10 cellular contexts compared by ENCODE assay signal in the genomic region with DNA sequence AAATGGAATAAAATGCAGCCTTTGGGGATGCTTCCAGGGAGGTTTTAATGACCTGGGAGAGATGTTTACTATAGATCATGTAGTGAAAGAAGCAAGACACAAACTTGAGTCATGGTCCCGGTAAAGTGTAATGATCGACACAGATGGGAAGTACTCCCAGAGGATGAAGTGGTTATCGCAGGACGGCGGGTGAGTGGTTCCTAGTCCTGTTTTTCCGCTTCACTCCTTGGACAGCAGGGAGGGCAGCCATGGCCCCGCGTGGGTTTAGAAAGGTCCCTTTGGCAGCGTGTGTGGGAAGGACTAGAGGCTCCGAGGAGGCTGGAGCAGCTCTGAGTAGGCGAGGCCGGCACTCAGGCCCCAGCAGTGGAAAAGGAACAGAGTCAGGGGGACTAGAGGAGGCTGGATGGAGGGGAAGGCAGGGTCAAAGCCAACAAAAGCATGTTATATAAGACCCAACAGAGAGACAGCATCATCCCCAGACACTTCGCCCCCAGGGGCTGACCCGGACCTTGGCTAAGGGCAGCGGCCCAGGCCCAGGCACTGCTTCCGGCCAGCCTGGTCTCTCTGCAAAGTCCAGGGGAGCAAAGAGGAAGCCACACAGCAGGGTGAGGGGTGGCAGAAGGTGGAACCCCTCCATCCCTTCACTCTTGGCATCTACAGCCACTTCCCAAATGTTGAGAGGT. TPM values are rescaled to one million over a fixed set of nuclear protein-coding genes. Genes with fewer than 3 reads are reported as not detected.
A peak's percentile ranks its signal among the peaks of the same experiment; 100 is the strongest.
DNase-seq lines count a peak whose midpoint lies in the region; ATAC-seq and TF ChIP-seq lines count a peak whose summit lies in the region.
"Had no signal": no experiment of that assay in that cellular context is flagged by ENCODE, and none has a peak within 500 bp of the region (broad histone marks: within the 10 kb centered on the region; RNA-seq: fewer than 3 reads in every experiment).

No MANE protein-coding gene starts in this region.

- H3K4me1 ChIP-seq in ACC112 (ENCODE audit: control insufficient read depth, insufficient read depth, low read length, unreplicated experiment) (peaks cover 82% of the 10 kb centered on the region), PC-3 (ENCODE audit: insufficient read depth, low read length) (peaks cover 74% of the 10 kb centered on the region), muscle layer of duodenum (ENCODE audit: control insufficient read depth in 1 of 2, insufficient read depth in 2 of 2, low read length in 2 of 2) (peaks cover 29 to 47% of the 10 kb centered on the region in 2 donors)

- POLR2A ChIA-PET in PC-3 (lab: Charles Lee; ENCODE audit: unreplicated experiment), result no interaction called here

- peaks cover 10% of the 10 kb centered on the region for H3F3A ChIP-seq in PC-3 (ENCODE audit: low read length, unreplicated experiment)

- H3K4me3 ChIP-seq in ACC112 (ENCODE audit: low read depth, low read length), result peak overlapping the region; percentile 46
- peak overlapping the region; percentile 55 for H3K4me3 ChIP-seq in PC-3 (ENCODE audit: low read length)
- peak overlapping the region in 1 of 2 donors; percentile 7 for H3K4me3 ChIP-seq in muscle layer of duodenum (ENCODE audit: low read depth in 1 of 2, low read length in 2 of 2)

- TF ChIP-seq CTCF in PC-3 (conservative IDR thresholded peaks at IDR 0.05; ENCODE audit: low read depth, low read length), result no peak
- TF ChIP-seq CTCF in endothelial cell (IDR thresholded peaks at IDR 0.05; ENCODE audit: unreplicated experiment), result no peak

- CTCF ChIA-PET in PC-3 (lab: Charles Lee), result no interaction called here

- peak overlapping the region; percentile 70 for H3K4me3 Mint-ChIP-seq in endothelial cell (ENCODE audit: unreplicated experiment)

- H3K27me3 Mint-ChIP-seq in endothelial cell (ENCODE audit: unreplicated experiment), result peaks cover 14% of the 10 kb centered on the region

- ATAC-seq in PC-3 (peak; percentile 21), GM19035 (IDR thresholded peaks at IDR 0.05; ENCODE audit: unreplicated experiment) (no peak), HG02840 (IDR thresholded peaks at IDR 0.05; ENCODE audit: low FRiP score, unreplicated experiment) (no peak)

- H3K9me3 ChIP-seq in PC-3 (ENCODE audit: low read length), result no peaks in the 10 kb centered on the region
- H3K9me3 ChIP-seq in muscle layer of duodenum (ENCODE audit: control insufficient read depth in 1 of 2, low read length in 2 of 2), result no peaks in the 10 kb centered on the region

- no peaks in the 10 kb centered on the region for H3K9me3 Mint-ChIP-seq in endothelial cell (ENCODE audit: unreplicated experiment)

- DNase-seq in PC-3 (peak; percentile 83), endothelial cell (ENCODE audit: low spot score) (no peak), AG20443 (ENCODE audit: low spot score) (no peak), anterior cingulate cortex (lab: John Stamatoyannopoulos, UW) (no peak)
- DNase-seq: C1 segment of cervical spinal cord, Karpas-422 had no signal

- H3K9ac ChIP-seq in PC-3 (ENCODE audit: low read length), result peak overlapping the region; percentile 66

- peak overlapping the region; percentile 97 for H3K27ac Mint-ChIP-seq in endothelial cell (ENCODE audit: unreplicated experiment)

- intact Hi-C loops in PC-3 (cut with micrococcal nuclease), result loop anchor here (2.0 kb wide), 1 partner anchor 16 kb away; no protein-coding TSS in a partner anchor

- H2AFZ ChIP-seq in ACC112 (ENCODE audit: low read length, unreplicated experiment), result no peak overlapping the region
- H2AFZ ChIP-seq in PC-3 (ENCODE audit: low read length), result no peak overlapping the region

- H3K4me2 ChIP-seq in PC-3 (ENCODE audit: low read length), result peak overlapping the region; percentile 79

- H3K4me1 Mint-ChIP-seq in endothelial cell (ENCODE audit: unreplicated experiment), result peaks cover 60% of the 10 kb centered on the region

- peaks cover 35% of the 10 kb centered on the region for H3K36me3 Mint-ChIP-seq in endothelial cell (ENCODE audit: low read depth, unreplicated experiment)

- H3K27ac ChIP-seq in ACC112 (ENCODE audit: low read depth, low read length) (peak overlapping the region; percentile 90), PC-3 (ENCODE audit: low read length) (peak overlapping the region; percentile 94), muscle layer of duodenum (ENCODE audit: low read length) (peak overlapping the region; percentile 85)

- H3K79me2 ChIP-seq in ACC112 (ENCODE audit: control insufficient read depth, insufficient read depth, low read length, unreplicated experiment) (peaks cover 95% of the 10 kb centered on the region), PC-3 (ENCODE audit: low read length) (peaks cover 92% of the 10 kb centered on the region)

- H3K9me2 ChIP-seq in PC-3 (replicated peaks; ENCODE audit: low read length), result no peaks in the 10 kb centered on the region

- no peaks in the 10 kb centered on the region for H4K20me1 ChIP-seq in PC-3 (ENCODE audit: low read length)

- H3K36me3 ChIP-seq in ACC112 (ENCODE audit: insufficient read depth, low read length) (peaks cover 25% of the 10 kb centered on the region; the same call in 1 of the 2 replicates), PC-3 (ENCODE audit: low read depth, low read length) (peaks cover 21% of the 10 kb centered on the region), muscle layer of duodenum (ENCODE audit: control insufficient read depth in 1 of 2, insufficient read depth in 2 of 2, low read length in 2 of 2) (peaks cover 15 to 19% of the 10 kb centered on the region in 2 donors)

- H3K27me3 ChIP-seq in ACC112 (ENCODE audit: insufficient read depth, low read length) (no peaks in the 10 kb centered on the region), PC-3 (ENCODE audit: low read length) (no peaks in the 10 kb centered on the region), muscle layer of duodenum (ENCODE audit: low read depth, low read length) (no peaks in the 10 kb centered on the region)

- BruUV-seq in PC-3 (replicated peaks; lab: Mats Ljungman, UMichigan), result no TSS peak

RNA-seq across cellular contexts. Expression of gene STXBP1, which starts 49.1 kb away (rescaled TPM):
- total RNA-seq in PC-3 (2014; rRNA removed) (9.1 and 12.2 TPM in 2 replicates), endothelial cell (ENCODE audit: unreplicated experiment) (113 TPM)
